In genomic region chr20:51334609-51335008, GRCh38 we compare ENCODE assay signal across 1 cellular context.
TF ChIP-seq lines count a peak whose summit lies in the region.

No MANE protein-coding gene starts in this region.

TF ChIP-seq in SK-N-SH, 30 proteins besides CTCF, POLR2A, EP300 and RAD21:
- TF ChIP-seq REST (IDR thresholded peaks at IDR 0.05; ENCODE audit: low read depth, low read length) (no peak), MEF2A (IDR thresholded peaks at IDR 0.05; ENCODE audit: borderline replicate concordance, low read depth) (no peak), USF1 (IDR thresholded peaks at IDR 0.05; ENCODE audit: borderline replicate concordance, low read depth) (no peak), RCOR1 (IDR thresholded peaks at IDR 0.05; ENCODE audit: low read length) (no peak), TEAD4 (IDR thresholded peaks at IDR 0.05; ENCODE audit: borderline replicate concordance, insufficient read depth) (no peak), FOSL2 (IDR thresholded peaks at IDR 0.05; ENCODE audit: borderline replicate concordance, low read depth) (no peak), MAX (IDR thresholded peaks at IDR 0.05; ENCODE audit: low read depth) (no peak), GATA2 (CRISPR knock-in tag; IDR thresholded peaks at IDR 0.05) (no peak), JUND (IDR thresholded peaks at IDR 0.05) (no peak), NFIC (IDR thresholded peaks at IDR 0.05; ENCODE audit: borderline replicate concordance) (no peak), ZBTB33 (IDR thresholded peaks at IDR 0.05; ENCODE audit: borderline replicate concordance, low read depth) (no peak), POLR2AphosphoS5 (IDR thresholded peaks at IDR 0.05; ENCODE audit: low read depth, low read length) (no peak), NRF1 (IDR thresholded peaks at IDR 0.05; ENCODE audit: low read depth, low read length) (no peak), ELF1 (IDR thresholded peaks at IDR 0.05) (no peak), FOXJ3 (CRISPR knock-in tag; IDR thresholded peaks at IDR 0.05) (no peak), EZH2phosphoT487 (IDR thresholded peaks at IDR 0.05; ENCODE audit: borderline replicate concordance, low read depth) (no peak), GABPA (IDR thresholded peaks at IDR 0.05; ENCODE audit: low read depth) (no peak)
